Comparison of ENCODE assay signal across 13 cellular contexts in the genomic region with DNA sequence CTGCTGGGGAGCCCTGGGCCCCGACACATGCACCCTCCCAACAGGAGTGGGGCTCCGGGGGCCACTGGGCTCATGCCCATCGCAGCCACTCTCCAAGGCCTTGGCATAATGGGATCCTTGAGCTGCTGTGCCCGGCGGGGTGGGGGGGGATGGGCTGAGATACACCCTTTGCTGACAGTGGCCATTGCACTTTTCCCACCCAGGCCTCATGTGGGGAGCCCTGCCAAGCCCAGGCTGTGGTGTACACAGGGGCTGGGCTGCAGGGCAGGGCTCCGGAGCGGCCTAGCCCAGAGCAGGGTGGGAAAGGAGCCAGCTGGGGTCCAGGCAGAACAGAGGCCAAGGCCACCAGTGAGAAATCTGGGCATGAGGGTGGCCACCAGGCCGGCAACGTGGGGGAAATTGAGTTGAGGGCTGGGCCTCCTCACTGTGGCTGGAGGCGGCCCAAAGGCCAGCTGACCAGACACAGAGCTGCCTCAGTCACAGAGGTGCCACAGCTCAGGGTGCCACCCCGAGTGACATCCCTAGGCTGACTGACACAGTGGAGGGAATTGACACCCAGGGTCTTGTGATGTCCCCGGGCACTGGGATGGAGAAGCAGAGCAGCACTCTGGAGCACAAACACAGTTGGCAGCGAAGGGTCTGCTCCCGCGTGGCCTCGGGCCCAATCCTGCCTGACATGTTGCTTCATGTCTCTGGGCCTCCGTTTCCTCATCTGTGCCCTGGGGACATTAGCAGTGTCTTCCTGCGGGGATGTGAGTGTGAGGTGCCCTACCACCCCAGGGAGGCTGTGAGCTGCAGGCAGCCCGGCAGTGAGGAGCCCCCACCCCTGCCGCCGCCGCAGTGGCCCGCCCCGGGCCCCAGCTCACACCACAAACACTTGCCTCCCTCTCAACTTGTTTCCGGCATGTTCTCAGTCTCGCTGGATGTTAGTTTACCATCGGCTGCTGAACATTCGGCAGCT. TPM values are rescaled to one million over a fixed set of nuclear protein-coding genes. Genes with fewer than 3 reads are reported as not detected.
A peak's percentile ranks its signal among the peaks of the same experiment; 100 is the strongest.
DNase-seq lines count a peak whose midpoint lies in the region; ATAC-seq and TF ChIP-seq lines count a peak whose summit lies in the region.
"Had no signal": no experiment of that assay in that cellular context is flagged by ENCODE, and none has a peak within 500 bp of the region (broad histone marks: within the 10 kb centered on the region; RNA-seq: fewer than 3 reads in every experiment).

No MANE protein-coding gene starts in this region.

- H3K36me3 ChIP-seq in spleen (peaks cover 0 to 13% (median 0%) of the 10 kb centered on the region in 6 donors), PC-9 (ENCODE audit: low read depth) (no peaks in the 10 kb centered on the region)
- H3K36me3 ChIP-seq: SJSA1, stomach had no signal

- peak overlapping the region; percentile 65 for H3K27ac Mint-ChIP-seq in activated CD4-positive, alpha-beta T cell treated with anti-CD3 and anti-CD28 coated beads for 36 hours
- H3K27ac Mint-ChIP-seq in brain = peak overlapping the region in 4 of 5 experiments; percentile 75 to 96 (median 86)
- H3K27ac Mint-ChIP-seq in type B pancreatic cell = no peak overlapping the region

- H3K4me3 ChIP-seq in spleen = no peak overlapping the region
- no peak overlapping the region for H3K4me3 ChIP-seq in PC-9
- H3K4me3 ChIP-seq: lung, SJSA1, skin epidermis, stomach had no signal

- no peaks in the 10 kb centered on the region for H3K79me2 ChIP-seq in PC-9 (ENCODE audit: low read depth)

- peak; percentile 37 for ATAC-seq in activated CD4-positive, alpha-beta T cell treated with anti-CD3 and anti-CD28 coated beads for 36 hours
- no peak for ATAC-seq in HG02852 (IDR thresholded peaks at IDR 0.05; ENCODE audit: unreplicated experiment)

- POLR2A ChIA-PET in activated CD4-positive, alpha-beta T cell treated with anti-CD3 and anti-CD28 coated beads for 36 hours (lab: Charles Lee) = no interaction called here
- POLR2A ChIA-PET in PC-9 (lab: Charles Lee; ENCODE audit: unreplicated experiment) = no interaction called here

- H3K27me3 ChIP-seq in spleen (replicated peaks in 1 of 7) = no peaks in the 10 kb centered on the region
- peaks cover 10% of the 10 kb centered on the region; the same call in 1 of the 2 replicates for H3K27me3 ChIP-seq in PC-9 (ENCODE audit: insufficient read depth, low read depth)
- H3K27me3 ChIP-seq: stomach had no signal

- no peak for TF ChIP-seq POLR2A in spleen (IDR thresholded peaks at IDR 0.05)

- H2AFZ ChIP-seq in PC-9 = no peak overlapping the region

- H3K4me1 ChIP-seq in spleen (peaks cover 31 to 72% (median 51%) of the 10 kb centered on the region in 6 donors), PC-9 (replicated peaks; ENCODE audit: insufficient read depth) (no peaks in the 10 kb centered on the region)
- H3K4me1 ChIP-seq: SJSA1 had no signal

- no peaks in the 10 kb centered on the region for H3K27me3 Mint-ChIP-seq in activated CD4-positive, alpha-beta T cell treated with anti-CD3 and anti-CD28 coated beads for 36 hours
- H3K27me3 Mint-ChIP-seq in brain (no peaks in the 10 kb centered on the region), type B pancreatic cell (no peaks in the 10 kb centered on the region)

- DNase-seq in activated CD4-positive, alpha-beta T cell treated with anti-CD3 and anti-CD28 coated beads for 36 hours = peak; percentile 41
- no peak for DNase-seq in activated CD4-positive, alpha-beta T cell treated with anti-CD3 and anti-CD28 coated beads, Interleukin-2, amount 50 U/mL, for 4 hours
- DNase-seq in spleen (peak; percentile 85), type B pancreatic cell (ENCODE audit: extremely low spot score, unreplicated experiment) (no peak), PC-9 (no peak)
- DNase-seq: amniotic stem cell had no signal

- no peaks in the 10 kb centered on the region for H3K9me3 Mint-ChIP-seq in activated CD4-positive, alpha-beta T cell treated with anti-CD3 and anti-CD28 coated beads for 36 hours (ENCODE audit: low read depth)
- peaks cover 0 to 3% (median 0%) of the 10 kb centered on the region in 5 experiments for H3K9me3 Mint-ChIP-seq in brain
- H3K9me3 Mint-ChIP-seq in type B pancreatic cell = no peaks in the 10 kb centered on the region

- H4K20me1 ChIP-seq in PC-9 (ENCODE audit: insufficient read depth) = no peaks in the 10 kb centered on the region

- 44 to 65% (median 61%) methylated on average over 17 to 28 of the region's 28 CpGs for WGBS in spleen, 5 donors

- no peaks in the 10 kb centered on the region for H3F3A ChIP-seq in PC-9 (ENCODE audit: insufficient read depth, low read depth)

- peaks cover 9% of the 10 kb centered on the region for H3K4me1 Mint-ChIP-seq in activated CD4-positive, alpha-beta T cell treated with anti-CD3 and anti-CD28 coated beads for 36 hours
- H3K4me1 Mint-ChIP-seq in brain (peaks cover 74% of the 10 kb centered on the region), type B pancreatic cell (ENCODE audit: unreplicated experiment) (peaks cover 15% of the 10 kb centered on the region)

- H3K9me3 ChIP-seq in spleen (no peaks in the 10 kb centered on the region), PC-9 (ENCODE audit: insufficient read depth, low read depth) (no peaks in the 10 kb centered on the region)
- H3K9me3 ChIP-seq: SJSA1, stomach had no signal

- TF ChIP-seq CTCF in VCaP (conservative IDR thresholded peaks at IDR 0.05) (no peak), brain (conservative IDR thresholded peaks at IDR 0.05) (no peak), spleen (IDR thresholded peaks at IDR 0.05 in 8 of 11, conservative IDR thresholded peaks at IDR 0.05 in 3 of 11) (no peak), type B pancreatic cell (conservative IDR thresholded peaks at IDR 0.05) (no peak), PC-9 (conservative IDR thresholded peaks at IDR 0.05) (no peak)

- no TSS peak for BruUV-seq in PC-9 (replicated peaks; lab: Mats Ljungman, UMichigan)

- intact Hi-C loops in activated CD4-positive, alpha-beta T cell treated with anti-CD3 and anti-CD28 coated beads for 36 hours (cut with DNase I, micrococcal nuclease) = loop anchor here in 1 of 2 experiments (1.0 kb wide), 1 partner anchor 80 kb away; no protein-coding TSS in a partner anchor
- intact Hi-C loops in spleen (cut with DNase I; ENCODE audit: low total_unique reads) (no loop called here), PC-9 (cut with micrococcal nuclease; ENCODE audit: unreplicated experiment) (loop anchor here (1.0 kb wide), 1 partner anchor 80 kb away; no protein-coding TSS in a partner anchor)

- no peak overlapping the region for H3K4me2 ChIP-seq in PC-9

- H3K4me3 Mint-ChIP-seq in activated CD4-positive, alpha-beta T cell treated with anti-CD3 and anti-CD28 coated beads for 36 hours = no peak overlapping the region
- H3K4me3 Mint-ChIP-seq in brain = no peak overlapping the region
- H3K4me3 Mint-ChIP-seq in type B pancreatic cell = no peak overlapping the region

- H3K9me2 ChIP-seq in PC-9 (ENCODE audit: insufficient read depth) = no peaks in the 10 kb centered on the region

- no peaks in the 10 kb centered on the region for H3K36me3 Mint-ChIP-seq in activated CD4-positive, alpha-beta T cell treated with anti-CD3 and anti-CD28 coated beads for 36 hours (ENCODE audit: low read depth)
- no peaks in the 10 kb centered on the region for H3K36me3 Mint-ChIP-seq in brain
- no peaks in the 10 kb centered on the region for H3K36me3 Mint-ChIP-seq in type B pancreatic cell

- H3K27ac ChIP-seq in VCaP (peak overlapping the region; percentile 8; the same call in 1 of the 2 replicates), spleen (peak overlapping the region; percentile 53 to 86 (median 78)), PC-9 (no peak overlapping the region)
- H3K27ac ChIP-seq: SJSA1 had no signal

- CTCF ChIA-PET in activated CD4-positive, alpha-beta T cell treated with anti-CD3 and anti-CD28 coated beads for 36 hours (lab: Charles Lee) = interaction anchor here (0.5 to 1.6 kb wide), 8 partner anchors 30 to 1391 kb away, joined by 3 to 5 read pairs (median 4); no protein-coding TSS in a partner anchor
- CTCF ChIA-PET in PC-9 (lab: Charles Lee) = no interaction called here

RNA-seq across cellular contexts. Expression of gene RTN4R, which starts 30.4 kb away (rescaled TPM):
- total RNA-seq in activated CD4-positive, alpha-beta T cell treated with anti-CD3 and anti-CD28 coated beads for 36 hours = 1 to 10 TPM; 2.2 to 2.3 TPM
- polyA plus RNA-seq in brain (ENCODE audit: insufficient read depth, low read depth, low replicate concordance) (21.3 TPM), spleen (1 to 10 TPM; 1.5 to 6.5 (median 2.8) TPM)
- total RNA-seq in spleen (10 to 100 TPM in 2 of 7 donors, 1 to 10 TPM in 5; 4.5 to 11.8 (median 7.0) TPM), type B pancreatic cell (ENCODE audit: low replicate concordance) (9.0 and 12.8 TPM in 2 replicates), PC-9 (2021) (5.0 and 7.0 TPM in 2 replicates)

Comparison
In these comparisons a context has a peak if more than half of its experiments do, and no peak if none do; other contexts are left out.
1. DNase-seq: peak in activated CD4-positive, alpha-beta T cell treated with anti-CD3 and anti-CD28 coated beads for 36 hours (single experiment) and spleen (single experiment); none in activated CD4-positive, alpha-beta T cell treated with anti-CD3 and anti-CD28 coated beads, Interleukin-2, amount 50 U/mL, for 4 hours (0 of 2), type B pancreatic cell (single experiment) and PC-9 (0 of 2).